11 cellular contexts compared by ENCODE assay signal in the genomic region with DNA sequence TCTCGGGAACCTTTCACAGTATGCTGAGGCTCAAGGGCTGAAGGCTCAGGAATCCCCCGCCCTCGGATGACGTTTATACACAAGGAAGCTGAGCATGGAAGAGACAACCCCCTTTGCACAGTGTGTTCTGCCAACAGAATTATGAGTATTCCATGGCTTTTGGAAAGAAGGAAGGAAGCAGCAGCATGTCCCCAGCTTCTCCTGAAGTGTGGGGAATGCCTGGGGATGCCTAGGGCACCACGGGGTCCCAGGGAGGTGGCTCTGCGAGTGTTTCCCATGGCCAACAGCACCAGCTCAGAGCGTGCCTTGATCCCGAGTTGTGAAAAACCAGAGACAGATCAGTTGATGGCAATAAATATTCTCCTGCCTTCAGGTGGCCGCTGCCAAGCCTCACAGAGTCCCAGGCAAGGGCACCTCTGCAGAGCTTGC.
DNase-seq lines count a peak whose midpoint lies in the region; ATAC-seq, FAIRE-seq and TF ChIP-seq lines count a peak whose summit lies in the region.
"Had no signal": no experiment of that assay in that cellular context is flagged by ENCODE, and none has a peak within 500 bp of the region (broad histone marks: within the 10 kb centered on the region; RNA-seq: fewer than 3 reads in every experiment).

No MANE protein-coding gene starts in this region.

- TF ChIP-seq CTCF in K562 (IDR thresholded peaks at IDR 0.05 in 2 of 3, conservative IDR thresholded peaks at IDR 0.05 in 1 of 3; ENCODE audit: insufficient read depth in 2 of 3, low read depth in 1 of 3, low read length in 3 of 3), result no peak
- no peak for TF ChIP-seq CTCF in neural progenitor cell (IDR thresholded peaks at IDR 0.05)
- TF ChIP-seq CTCF in transverse colon (IDR thresholded peaks at IDR 0.05), result no peak
- no peak for TF ChIP-seq CTCF in endothelial cell (IDR thresholded peaks at IDR 0.05; ENCODE audit: unreplicated experiment)

- BruUV-seq in K562 (replicated peaks; lab: Mats Ljungman, UMichigan), result no TSS peak

- H3K27ac Mint-ChIP-seq in neural progenitor cell (peak overlapping the region; percentile 79), endothelial cell (ENCODE audit: unreplicated experiment) (no peak overlapping the region)
- H3K27ac Mint-ChIP-seq: HFFc6 had no signal

- H3K9me3 Mint-ChIP-seq in neural progenitor cell, result no peaks in the 10 kb centered on the region
- no peaks in the 10 kb centered on the region for H3K9me3 Mint-ChIP-seq in endothelial cell (ENCODE audit: unreplicated experiment)
- H3K9me3 Mint-ChIP-seq: HFFc6 had no signal

- intact Hi-C loops in K562 (cut with micrococcal nuclease) (no loop called here), Right ventricle myocardium inferior (cut with DNase I) (no loop called here), transverse colon (cut with DNase I; ENCODE audit: low total_unique reads) (no loop called here)

- no peak overlapping the region for H3K4me3 Mint-ChIP-seq in neural progenitor cell
- no peak overlapping the region for H3K4me3 Mint-ChIP-seq in endothelial cell (ENCODE audit: unreplicated experiment)
- H3K4me3 Mint-ChIP-seq: HFFc6 had no signal

- no peaks in the 10 kb centered on the region for H4K20me1 ChIP-seq in K562 (replicated peaks; ENCODE audit: control insufficient read depth, insufficient read depth, low read length)
- H4K20me1 ChIP-seq in neural progenitor cell (ENCODE audit: low read depth), result no peaks in the 10 kb centered on the region

- H3K36me3 ChIP-seq in K562 (ENCODE audit: control insufficient read depth, insufficient read depth, low read length) (peaks cover 13% of the 10 kb centered on the region), neural progenitor cell (no peaks in the 10 kb centered on the region), transverse colon (no peaks in the 10 kb centered on the region)

- H3K4me1 Mint-ChIP-seq in neural progenitor cell (peaks cover 29% of the 10 kb centered on the region), endothelial cell (ENCODE audit: unreplicated experiment) (peaks cover 35% of the 10 kb centered on the region)

- FAIRE-seq in K562 (lab: Jason Lieb, UNC) (no peak), GM12892 (lab: Jason Lieb, UNC) (no peak)

- H3K4me1 ChIP-seq in K562 (replicated peaks in 1 of 2; ENCODE audit: control insufficient read depth in 2 of 2, insufficient read depth in 2 of 2, low read length in 2 of 2) (no peaks in the 10 kb centered on the region), neural progenitor cell (no peaks in the 10 kb centered on the region), transverse colon (peaks cover 21 to 52% (median 27%) of the 10 kb centered on the region in 4 donors)

- H3K79me2 ChIP-seq in K562 (ENCODE audit: control insufficient read depth, insufficient read depth, low read length) (no peaks in the 10 kb centered on the region), neural progenitor cell (ENCODE audit: low read depth) (no peaks in the 10 kb centered on the region)

- no peaks in the 10 kb centered on the region for H3K9me1 ChIP-seq in K562 (ENCODE audit: control insufficient read depth, insufficient read depth, low read length)

- TF ChIP-seq EP300 in K562 (IDR thresholded peaks at IDR 0.05; ENCODE audit: low read length), result no peak
- TF ChIP-seq EP300 in transverse colon (IDR thresholded peaks at IDR 0.05; ENCODE audit: low read depth), result peak; percentile 52

- TF ChIP-seq POLR2A in K562 (conservative IDR thresholded peaks at IDR 0.05), result no peak
- no peak for TF ChIP-seq POLR2A in transverse colon (IDR thresholded peaks at IDR 0.05)
- TF ChIP-seq POLR2A in GM12892 (IDR thresholded peaks at IDR 0.05; ENCODE audit: low read depth, low read length), result no peak

- no peak overlapping the region for H3K9ac ChIP-seq in K562 (ENCODE audit: insufficient read depth in 1 of 2, low read depth in 2 of 2, low read length in 2 of 2)
- H3K9ac ChIP-seq in neural progenitor cell, result no peak overlapping the region

- TF ChIP-seq RAD21 in K562 (CRISPR knock-in tag; conservative IDR thresholded peaks at IDR 0.05 in 1 of 2, IDR thresholded peaks at IDR 0.05 in 1 of 2), result no peak

- ATAC-seq in K562 (no peak), Right ventricle myocardium inferior (peak; percentile 82)

- WGBS in K562 (ENCODE audit: insufficient coverage, low coverage, missing lambda C conversion rate), result 87% methylated on average over 6 of the region's 9 CpGs
- 77 to 78% methylated on average over 8 to 9 of the region's 9 CpGs for WGBS in transverse colon (ENCODE audit: low coverage in 1 of 2), 2 donors

- CTCF ChIA-PET in K562 (lab: Yijun Ruan, JAX; ENCODE audit: low intra/inter-chr PET ratio), result no interaction called here

- POLR2A ChIA-PET in K562 (lab: Yijun Ruan, JAX), result interaction anchor here (0.6 to 1.2 kb wide), 4 partner anchors 9 to 183 kb away, joined by 3 read pairs; no protein-coding TSS in a partner anchor

- peaks cover 6% of the 10 kb centered on the region for H3K27me3 Mint-ChIP-seq in neural progenitor cell (ENCODE audit: insufficient read depth, low read depth)
- H3K27me3 Mint-ChIP-seq in endothelial cell (ENCODE audit: unreplicated experiment), result peaks cover 6% of the 10 kb centered on the region

- H3K27ac ChIP-seq in K562 (ENCODE audit: extremely low read depth, low read depth, low read length) (no peak overlapping the region), neural progenitor cell (no peak overlapping the region), transverse colon (peak overlapping the region; percentile 78 to 83 (median 78))

- DNase-seq in K562 (ENCODE audit: extremely low read depth in 1 of 4, low spot score in 3 of 4) (no peak), Right ventricle myocardium inferior (ENCODE audit: missing footprints) (no peak), neural progenitor cell (ENCODE audit: low spot score) (no peak), transverse colon (peak; percentile 59), SKM-1 treated with dmso at 0.1 percent for 144 hours (lab: John Stamatoyannopoulos, UW; ENCODE audit: unreplicated experiment) (no peak), GM12892 (ENCODE audit: insufficient read length) (no peak), endothelial cell (ENCODE audit: low spot score) (no peak)
- DNase-seq: HFFc6, Karpas-422, NCI-H2171, occipital lobe had no signal

- no peaks in the 10 kb centered on the region for H3K27me3 ChIP-seq in K562 (ENCODE audit: control insufficient read depth in 2 of 2, insufficient read depth in 2 of 2, low read length in 2 of 2)
- no peaks in the 10 kb centered on the region for H3K27me3 ChIP-seq in neural progenitor cell
- H3K27me3 ChIP-seq in transverse colon, result no peaks in the 10 kb centered on the region

- H3K4me3 ChIP-seq in K562 (no peak overlapping the region), neural progenitor cell (no peak overlapping the region), transverse colon (no peak overlapping the region)

- H3K36me3 Mint-ChIP-seq in neural progenitor cell (peaks cover 58% of the 10 kb centered on the region), endothelial cell (ENCODE audit: low read depth, unreplicated experiment) (peaks cover 41% of the 10 kb centered on the region)

- H3K4me2 ChIP-seq in K562 (ENCODE audit: insufficient read depth, low read length), result no peak overlapping the region
- H3K4me2 ChIP-seq in neural progenitor cell, result no peak overlapping the region

- no peaks in the 10 kb centered on the region for H3K9me3 ChIP-seq in K562 (replicated peaks; ENCODE audit: control insufficient read depth, insufficient read depth, low read depth, low read length)
- no peaks in the 10 kb centered on the region for H3K9me3 ChIP-seq in neural progenitor cell (ENCODE audit: low read depth)
- H3K9me3 ChIP-seq in transverse colon, result no peaks in the 10 kb centered on the region

- in situ Hi-C loops in K562 (cut with MboI), result no loop called here
- in situ Hi-C loops in transverse colon (cut with MboI; ENCODE audit: low pct_ligation_motif_present in 1 of 4, low pct_unique_long_range_greater_than_20kb in 1 of 4, low sequenced_read_pairs in 3 of 4), result loop anchor here in 3 of 4 donors (25.0 kb wide), 3 partner anchors 108 to 517 kb away; a partner anchor contains a TSS

- H2AFZ ChIP-seq in K562 (ENCODE audit: low read depth, low read length) (no peak overlapping the region), neural progenitor cell (replicated peaks) (no peak overlapping the region)

- H3F3A ChIP-seq in neural progenitor cell (ENCODE audit: low read depth), result no peaks in the 10 kb centered on the region

TF ChIP-seq in K562, 482 proteins besides CTCF, POLR2A, EP300 and RAD21:
- TF ChIP-seq RB1 (IDR thresholded peaks at IDR 0.05; ENCODE audit: low read depth) (no peak), RBM22 (IDR thresholded peaks at IDR 0.05; ENCODE audit: low read depth, low read length, poor library complexity, severe bottlenecking) (peak; percentile 41), ZFPM2 (CRISPR knock-in tag; IDR thresholded peaks at IDR 0.05) (no peak)

Comparison
In these comparisons a context has a peak if more than half of its experiments do, and no peak if none do; other contexts are left out.
1. H3K27ac ChIP-seq: peak in transverse colon (4 of 4); none in K562 (single experiment) and neural progenitor cell (single experiment).